ENCODE assay signal across 8 cellular contexts in the genomic region with DNA sequence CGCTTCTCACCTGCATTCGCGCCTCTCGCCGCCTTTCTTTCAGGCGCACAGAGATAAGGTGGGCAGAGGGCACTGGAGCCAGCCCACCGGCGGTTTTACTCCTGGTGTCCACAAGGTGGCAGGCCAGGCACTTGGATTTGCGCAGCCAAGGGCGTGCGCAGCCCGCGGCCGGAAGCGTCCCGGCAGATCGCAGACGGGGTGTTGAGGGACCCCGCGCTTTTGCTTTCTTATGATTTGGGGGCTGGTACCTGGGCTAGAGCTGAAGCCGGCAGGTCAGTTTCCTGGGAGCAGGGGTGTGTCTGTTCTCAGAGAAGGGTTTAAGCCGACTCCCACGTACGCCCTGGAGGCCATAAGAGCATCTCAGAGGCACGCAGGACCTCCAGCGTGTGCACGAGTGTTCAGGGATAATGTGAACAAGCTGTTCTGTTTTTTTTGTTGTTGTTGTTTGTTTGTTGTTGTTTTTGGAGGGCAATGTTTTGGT.
DNase-seq lines count a peak whose midpoint lies in the region; ATAC-seq, FAIRE-seq and TF ChIP-seq lines count a peak whose summit lies in the region.

No MANE protein-coding gene starts in this region.

- H3K4me3 ChIP-seq in AG09309 (ENCODE audit: control insufficient read depth, low read depth, low read length) (peak overlapping the region; percentile 43), choroid plexus epithelial cell (ENCODE audit: low read depth, low read length) (peak overlapping the region; percentile 47), HepG2 (replicated peaks in 1 of 3; ENCODE audit: insufficient read depth in 1 of 3, low read depth in 2 of 3, low read length in 3 of 3) (peak overlapping the region in 2 of 3 experiments; percentile 11 to 64; a peak in 2 of 6 replicates)

- H2AFZ ChIP-seq in HepG2 (ENCODE audit: low read length) = peak overlapping the region; percentile 65

- DNase-seq in AG09309 (ENCODE audit: low read depth) (peak; percentile 4), NCI-H2227 (lab: John Stamatoyannopoulos, UW; ENCODE audit: unreplicated experiment) (peak; percentile 95), choroid plexus epithelial cell (ENCODE audit: low read depth) (peak; percentile 65), HepG2 (ENCODE audit: low spot score) (peak; percentile 61)
- peak; percentile 67 for DNase-seq in activated CD4-positive, alpha-beta T cell treated with anti-CD3 and anti-CD28 coated beads for 1 hour
- DNase-seq in stimulated activated CD4-positive, alpha-beta T cell treated with anti-CD3 and anti-CD28 coated beads, Interleukin-4, amount 100 ng/mL, for 24 hours = peak; percentile 83

- CTCF ChIA-PET in HepG2 (lab: Yijun Ruan, JAX; ENCODE audit: low intra/inter-chr PET ratio, low total read pairs) = interaction anchor here (0.7 to 2.0 kb wide), 3 partner anchors 180 to 1415 kb away, joined by 3 to 21 read pairs (median 10); no protein-coding TSS in a partner anchor

- FAIRE-seq in HepG2 (lab: Jason Lieb, UNC) = peak; percentile 8

- peak overlapping the region; percentile 81 for H3K4me2 ChIP-seq in HepG2 (ENCODE audit: low read depth, low read length)

- ATAC-seq in GM18870 (IDR thresholded peaks at IDR 0.05; ENCODE audit: unreplicated experiment) (peak; percentile 95), HG03135 (IDR thresholded peaks at IDR 0.05; ENCODE audit: unreplicated experiment) (peak; percentile 99), HepG2 (peak; percentile 100)

- H3K4me1 ChIP-seq in HepG2 (ENCODE audit: insufficient read depth, low read length) = peaks cover 10% of the 10 kb centered on the region

- no peak for TF ChIP-seq POLR2A in HepG2 (IDR thresholded peaks at IDR 0.05; ENCODE audit: insufficient read depth in 1 of 2, low read depth in 2 of 2, low read length in 2 of 2)

- peak; percentile 92 for TF ChIP-seq RAD21 in HepG2 (CRISPR knock-in tag; IDR thresholded peaks at IDR 0.05)

- no peaks in the 10 kb centered on the region for H3K9me3 ChIP-seq in HepG2 (ENCODE audit: low read length)

- no peaks in the 10 kb centered on the region for H3K79me2 ChIP-seq in HepG2 (ENCODE audit: insufficient read depth, low read length)

- TF ChIP-seq CTCF in AG09309 (IDR thresholded peaks at IDR 0.05; ENCODE audit: control insufficient read depth, insufficient read depth, low read depth, low read length, missing control alignments) = peak; percentile 80
- peak; percentile 86 for TF ChIP-seq CTCF in choroid plexus epithelial cell (conservative IDR thresholded peaks at IDR 0.05; ENCODE audit: low read depth, low read length)
- TF ChIP-seq CTCF in HepG2 (CRISPR knock-in tag; IDR thresholded peaks at IDR 0.05) = peak; percentile 97

- TF ChIP-seq EP300 in HepG2 (IDR thresholded peaks at IDR 0.05; ENCODE audit: low read depth in 2 of 2, low read length in 2 of 2) (no peak), HepG2 (CRISPR knock-in tag; IDR thresholded peaks at IDR 0.05; ENCODE audit: borderline replicate concordance) (no peak)

- in situ Hi-C loops in HepG2 (cut with HindIII; ENCODE audit: extremely low pct_ligation_motif_present, low pct_unique_long_range_greater_than_20kb) = loop anchor here (5.0 to 10.0 kb wide), 2 partner anchors 311 to 1414 kb away; no protein-coding TSS in a partner anchor

- intact Hi-C loops in HepG2 (cut with micrococcal nuclease; ENCODE audit: unreplicated experiment) = loop anchor here (1.0 to 10.0 kb wide), 4 partner anchors 314 to 1415 kb away; no protein-coding TSS in a partner anchor

- POLR2A ChIA-PET in HepG2 (lab: Yijun Ruan, JAX) = no interaction called here

- H3K9ac ChIP-seq in HepG2 (ENCODE audit: insufficient read depth, low read depth, low read length) = no peak overlapping the region

- peaks cover 5 to 45% of the 10 kb centered on the region in 2 experiments; a peak in 3 of 5 replicates for H3K27me3 ChIP-seq in HepG2 (ENCODE audit: control insufficient read depth in 1 of 2, insufficient read depth in 2 of 2, low read length in 2 of 2)

- WGBS in HepG2 (ENCODE audit: low lambda C conversion rate) = 13% methylated on average over 15 of the region's 27 CpGs

- no TSS peak for BruUV-seq in HepG2 (replicated peaks; lab: Mats Ljungman, UMichigan)

- H3K36me3 ChIP-seq in HepG2 (replicated peaks in 1 of 2; ENCODE audit: control insufficient read depth in 1 of 2, insufficient read depth in 2 of 2, low read length in 2 of 2) = no peaks in the 10 kb centered on the region

- no peak overlapping the region for H3K27ac ChIP-seq in HepG2 (ENCODE audit: extremely low read length, insufficient read depth, low read length)

- no peaks in the 10 kb centered on the region for H4K20me1 ChIP-seq in HepG2 (ENCODE audit: insufficient read depth, low read length)

TF ChIP-seq in HepG2, 621 proteins besides CTCF, POLR2A, EP300 and RAD21 (continues in another document):
- TF ChIP-seq AGO1 (IDR thresholded peaks at IDR 0.05; ENCODE audit: low read depth, low read length, poor library complexity, severe bottlenecking) = peak; percentile 60
- no peak for TF ChIP-seq XBP1 (CRISPR knock-in tag; IDR thresholded peaks at IDR 0.05)
- no peak for TF ChIP-seq ZNF607 (CRISPR knock-in tag; IDR thresholded peaks at IDR 0.05; ENCODE audit: borderline replicate concordance)
- no peak for TF ChIP-seq EEA1 (CRISPR knock-in tag; IDR thresholded peaks at IDR 0.05; ENCODE audit: borderline replicate concordance)
- TF ChIP-seq ZBTB7A (CRISPR knock-in tag; IDR thresholded peaks at IDR 0.05) = peak; percentile 79
- TF ChIP-seq ZBTB38 (CRISPR knock-in tag; IDR thresholded peaks at IDR 0.05) = peak; percentile 38; the same call in 1 of the 2 replicates
- TF ChIP-seq AGO2 (optimal IDR thresholded peaks at IDR 0.05; ENCODE audit: low read depth, low read length) = no peak
- TF ChIP-seq RBM39 (IDR thresholded peaks at IDR 0.05; ENCODE audit: low read depth, low read length, poor library complexity, severe bottlenecking) = peak; percentile 64
- TF ChIP-seq, protein P1, sequence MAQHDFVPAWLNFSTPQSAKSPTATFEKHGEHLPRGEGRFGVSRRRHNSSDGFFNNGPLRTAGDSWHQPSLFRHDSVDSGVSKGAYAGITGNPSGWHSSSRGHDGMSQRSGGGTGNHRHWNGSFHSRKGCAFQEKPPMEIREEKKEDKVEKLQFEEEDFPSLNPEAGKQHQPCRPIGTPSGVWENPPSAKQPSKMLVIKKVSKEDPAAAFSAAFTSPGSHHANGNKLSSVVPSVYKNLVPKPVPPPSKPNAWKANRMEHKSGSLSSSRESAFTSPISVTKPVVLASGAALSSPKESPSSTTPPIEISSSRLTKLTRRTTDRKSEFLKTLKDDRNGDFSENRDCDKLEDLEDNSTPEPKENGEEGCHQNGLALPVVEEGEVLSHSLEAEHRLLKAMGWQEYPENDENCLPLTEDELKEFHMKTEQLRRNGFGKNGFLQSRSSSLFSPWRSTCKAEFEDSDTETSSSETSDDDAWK (CRISPR knock-in tag; IDR thresholded peaks at IDR 0.05) = no peak
- TF ChIP-seq ERF (CRISPR knock-in tag; IDR thresholded peaks at IDR 0.05) = peak; percentile 49; the same call in 1 of the 2 replicates
- TF ChIP-seq, protein P2, sequence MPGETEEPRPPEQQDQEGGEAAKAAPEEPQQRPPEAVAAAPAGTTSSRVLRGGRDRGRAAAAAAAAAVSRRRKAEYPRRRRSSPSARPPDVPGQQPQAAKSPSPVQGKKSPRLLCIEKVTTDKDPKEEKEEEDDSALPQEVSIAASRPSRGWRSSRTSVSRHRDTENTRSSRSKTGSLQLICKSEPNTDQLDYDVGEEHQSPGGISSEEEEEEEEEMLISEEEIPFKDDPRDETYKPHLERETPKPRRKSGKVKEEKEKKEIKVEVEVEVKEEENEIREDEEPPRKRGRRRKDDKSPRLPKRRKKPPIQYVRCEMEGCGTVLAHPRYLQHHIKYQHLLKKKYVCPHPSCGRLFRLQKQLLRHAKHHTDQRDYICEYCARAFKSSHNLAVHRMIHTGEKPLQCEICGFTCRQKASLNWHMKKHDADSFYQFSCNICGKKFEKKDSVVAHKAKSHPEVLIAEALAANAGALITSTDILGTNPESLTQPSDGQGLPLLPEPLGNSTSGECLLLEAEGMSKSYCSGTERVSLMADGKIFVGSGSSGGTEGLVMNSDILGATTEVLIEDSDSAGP (CRISPR knock-in tag; IDR thresholded peaks at IDR 0.05; ENCODE audit: borderline replicate concordance) = peak; percentile 73; the same call in 1 of the 2 replicates
- TF ChIP-seq, protein P3, sequence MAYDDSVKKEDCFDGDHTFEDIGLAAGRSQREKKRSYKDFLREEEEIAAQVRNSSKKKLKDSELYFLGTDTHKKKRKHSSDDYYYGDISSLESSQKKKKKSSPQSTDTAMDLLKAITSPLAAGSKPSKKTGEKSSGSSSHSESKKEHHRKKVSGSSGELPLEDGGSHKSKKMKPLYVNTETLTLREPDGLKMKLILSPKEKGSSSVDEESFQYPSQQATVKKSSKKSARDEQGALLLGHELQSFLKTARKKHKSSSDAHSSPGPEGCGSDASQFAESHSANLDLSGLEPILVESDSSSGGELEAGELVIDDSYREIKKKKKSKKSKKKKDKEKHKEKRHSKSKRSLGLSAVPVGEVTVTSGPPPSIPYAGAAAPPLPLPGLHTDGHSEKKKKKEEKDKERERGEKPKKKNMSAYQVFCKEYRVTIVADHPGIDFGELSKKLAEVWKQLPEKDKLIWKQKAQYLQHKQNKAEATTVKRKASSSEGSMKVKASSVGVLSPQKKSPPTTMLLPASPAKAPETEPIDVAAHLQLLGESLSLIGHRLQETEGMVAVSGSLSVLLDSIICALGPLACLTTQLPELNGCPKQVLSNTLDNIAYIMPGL (CRISPR knock-in tag; IDR thresholded peaks at IDR 0.05; ENCODE audit: borderline replicate concordance in 1 of 2, low read depth in 1 of 2) = peak; percentile 72 to 75
- TF ChIP-seq PPARG (CRISPR knock-in tag; conservative IDR thresholded peaks at IDR 0.05) = 0 out of 2 replicates have a peak, but pooled peaks have one; percentile 44
- 0 out of 2 replicates have a peak, but pooled peaks have one; percentile 40 for TF ChIP-seq ZSCAN25 (CRISPR knock-in tag; IDR thresholded peaks at IDR 0.05)
- no peak for TF ChIP-seq ZNF292 (CRISPR knock-in tag; IDR thresholded peaks at IDR 0.05; ENCODE audit: borderline replicate concordance, low read depth)
- no peak for TF ChIP-seq ZNF260 (CRISPR knock-in tag; IDR thresholded peaks at IDR 0.05; ENCODE audit: borderline replicate concordance, low read depth)
- TF ChIP-seq, protein P4, sequence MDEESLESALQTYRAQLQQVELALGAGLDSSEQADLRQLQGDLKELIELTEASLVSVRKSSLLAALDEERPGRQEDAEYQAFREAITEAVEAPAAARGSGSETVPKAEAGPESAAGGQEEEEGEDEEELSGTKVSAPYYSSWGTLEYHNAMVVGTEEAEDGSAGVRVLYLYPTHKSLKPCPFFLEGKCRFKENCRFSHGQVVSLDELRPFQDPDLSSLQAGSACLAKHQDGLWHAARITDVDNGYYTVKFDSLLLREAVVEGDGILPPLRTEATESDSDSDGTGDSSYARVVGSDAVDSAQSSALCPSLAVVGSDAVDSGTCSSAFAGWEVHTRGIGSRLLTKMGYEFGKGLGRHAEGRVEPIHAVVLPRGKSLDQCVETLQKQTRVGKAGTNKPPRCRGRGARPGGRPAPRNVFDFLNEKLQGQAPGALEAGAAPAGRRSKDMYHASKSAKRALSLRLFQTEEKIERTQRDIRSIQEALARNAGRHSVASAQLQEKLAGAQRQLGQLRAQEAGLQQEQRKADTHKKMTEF (CRISPR knock-in tag; IDR thresholded peaks at IDR 0.05) = peak; percentile 55; the same call in 1 of the 2 replicates

Comparison
In these comparisons a context has a peak if more than half of its experiments do, and no peak if none do; other contexts are left out.
1. DNase-seq: peak in every context shown above with its lines; median percentile 95 in NCI-H2227; 83 in stimulated activated CD4-positive, alpha-beta T cell treated with anti-CD3 and anti-CD28 coated beads, Interleukin-4, amount 100 ng/mL, for 24 hours; 67 in activated CD4-positive, alpha-beta T cell treated with anti-CD3 and anti-CD28 coated beads for 1 hour; 65 in choroid plexus epithelial cell; 61 in HepG2; 4 in AG09309.